ENCODE assay signal across 1 cellular context in the genomic region with DNA sequence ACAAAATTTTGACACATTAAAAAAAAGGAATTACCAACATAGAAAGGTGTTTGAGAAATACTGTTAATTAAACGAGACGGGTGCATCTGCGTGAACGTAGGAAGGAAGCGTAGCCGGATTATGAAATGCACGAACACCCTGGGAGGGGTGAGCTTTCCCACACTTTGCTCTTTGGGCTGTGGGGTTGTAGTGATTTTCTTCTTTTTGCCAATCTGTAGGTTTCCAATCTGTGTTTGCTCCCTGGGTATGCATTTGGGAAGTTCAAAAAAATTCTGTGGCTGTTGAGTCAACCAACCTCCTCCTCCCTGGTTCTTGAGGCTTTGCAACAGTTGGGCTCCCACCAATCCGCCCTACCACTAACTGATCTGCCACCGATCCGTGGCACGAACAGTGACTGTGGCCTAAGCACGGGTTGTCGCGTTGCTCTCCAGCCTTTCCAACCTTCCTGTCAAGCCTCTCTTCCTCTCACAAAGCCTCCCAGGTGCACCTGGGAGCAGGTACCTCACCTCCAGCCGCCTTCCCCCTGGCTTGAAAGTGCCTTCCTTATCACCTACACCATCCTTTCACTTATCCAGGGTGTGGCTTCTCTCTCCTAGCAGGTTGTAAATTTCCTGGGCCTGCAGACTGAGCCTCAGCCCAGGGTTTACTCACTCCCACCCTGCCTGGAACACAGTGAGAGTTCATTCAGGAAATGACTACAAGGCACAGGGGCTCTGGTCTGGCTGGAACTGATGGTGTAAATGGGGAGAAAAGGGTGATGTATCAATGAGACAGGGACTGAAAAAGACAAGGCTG.
A peak's percentile ranks its signal among the peaks of the same experiment; 100 is the strongest.
TF ChIP-seq lines count a peak whose summit lies in the region.

No MANE protein-coding gene starts in this region.

TF ChIP-seq in K562, 482 proteins besides CTCF, POLR2A, EP300 and RAD21:
- TF ChIP-seq ZEB2 (IDR thresholded peaks at IDR 0.05) = peak; percentile 47; the same call in 1 of the 2 replicates
- no peak for TF ChIP-seq JUND (IDR thresholded peaks at IDR 0.05; ENCODE audit: borderline replicate concordance, low read depth, low read length)
- TF ChIP-seq JUND (tag; IDR thresholded peaks at IDR 0.05; ENCODE audit: borderline replicate concordance, low read depth, low read length) = no peak
